Comparison of ENCODE assay signal across 16 cellular contexts in the genomic region with DNA sequence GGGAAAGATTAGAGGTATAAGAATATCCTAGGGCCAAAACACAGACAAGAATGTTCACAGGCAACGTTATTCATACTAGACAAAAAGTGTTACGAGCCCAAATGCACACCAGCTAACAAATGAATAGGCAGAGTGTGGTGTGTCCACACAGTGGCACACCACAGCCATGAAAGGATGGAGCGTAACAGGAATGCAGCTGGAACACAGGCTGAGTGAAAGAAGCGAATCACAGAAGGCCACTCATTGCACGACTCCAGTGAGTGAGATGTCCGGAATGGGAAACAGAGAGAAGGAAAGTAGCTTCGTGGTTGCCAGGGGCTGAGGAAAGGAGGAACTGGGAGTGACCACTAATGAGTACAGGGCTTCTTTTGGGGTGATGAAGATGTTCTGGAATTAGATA.
DNase-seq lines count a peak whose midpoint lies in the region; ATAC-seq and TF ChIP-seq lines count a peak whose summit lies in the region.
"Had no signal": no experiment of that assay in that cellular context is flagged by ENCODE, and none has a peak within 500 bp of the region (broad histone marks: within the 10 kb centered on the region; RNA-seq: fewer than 3 reads in every experiment).

No MANE protein-coding gene starts in this region.

- no peak overlapping the region for H2BK120ac ChIP-seq in neuronal stem cell (ENCODE audit: low read depth, low read length)

- H2AFZ ChIP-seq in neuronal stem cell (ENCODE audit: low read length) (no peak overlapping the region), SK-N-SH (ENCODE audit: low read depth) (no peak overlapping the region)
- H2AFZ ChIP-seq: GM23338 had no signal

- no peak overlapping the region for H3K4ac ChIP-seq in neuronal stem cell (ENCODE audit: low read length)

- H3K27me3 ChIP-seq in endodermal cell (ENCODE audit: control insufficient read depth, insufficient read depth, low read length, poor library complexity, severe bottlenecking) = no peaks in the 10 kb centered on the region
- no peaks in the 10 kb centered on the region for H3K27me3 ChIP-seq in neuronal stem cell (ENCODE audit: control insufficient read depth in 3 of 3, insufficient read depth in 3 of 3, low read depth in 1 of 3, low read length in 3 of 3)
- H3K27me3 ChIP-seq in SK-N-SH (ENCODE audit: insufficient read depth) = no peaks in the 10 kb centered on the region

- TF ChIP-seq CTCF in AG09309 (IDR thresholded peaks at IDR 0.05; ENCODE audit: control insufficient read depth, insufficient read depth, low read depth, low read length, missing control alignments) (no peak), endodermal cell (conservative IDR thresholded peaks at IDR 0.05) (no peak), SK-N-SH (IDR thresholded peaks at IDR 0.05) (no peak)

- POLR2A ChIA-PET in SK-N-SH (lab: Yijun Ruan, JAX) = no interaction called here

- H3K36me3 ChIP-seq in endodermal cell (ENCODE audit: control insufficient read depth, insufficient read depth, low read length) (peaks cover 4% of the 10 kb centered on the region), neuronal stem cell (replicated peaks in 1 of 2; ENCODE audit: control insufficient read depth in 2 of 2, insufficient read depth in 2 of 2, low read length in 2 of 2) (peaks cover 0 to 16% of the 10 kb centered on the region in 2 donors), SK-N-SH (replicated peaks in 1 of 2; ENCODE audit: control insufficient read depth in 1 of 2, insufficient read depth in 2 of 2, low read length in 1 of 2) (peaks cover 0 to 63% of the 10 kb centered on the region in 2 experiments)
- H3K36me3 ChIP-seq: prostate gland had no signal

- peaks cover 23% of the 10 kb centered on the region for H4K20me1 ChIP-seq in SK-N-SH (ENCODE audit: insufficient read depth)

- ATAC-seq in HG02938 (IDR thresholded peaks at IDR 0.05; ENCODE audit: unreplicated experiment) = no peak
- ATAC-seq in GM19324 (IDR thresholded peaks at IDR 0.05; ENCODE audit: low FRiP score, unreplicated experiment) = no peak
- ATAC-seq: GM23338, left colon had no signal

- no peak overlapping the region for H2BK15ac ChIP-seq in neuronal stem cell (ENCODE audit: low read length)

- no peaks in the 10 kb centered on the region for H3K36me3 Mint-ChIP-seq in endodermal cell (ENCODE audit: low read depth)

- no peak overlapping the region for H3K14ac ChIP-seq in neuronal stem cell (ENCODE audit: low read length)

- WGBS in endodermal cell (ENCODE audit: insufficient coverage in 1 of 2, insufficient read length in 1 of 2), 2 experiments = 84 to 94% methylated on average over 7 of the region's 7 CpGs
- WGBS in neuronal stem cell (ENCODE audit: extremely low coverage in 2 of 2, insufficient read length in 2 of 2, insufficient replicate concordance in 1 of 2), 2 donors = no CpG with 5 or more reads among the region's 7 CpGs
- 89% methylated on average over 7 of the region's 7 CpGs for WGBS in SK-N-SH (ENCODE audit: low lambda C conversion rate)

- peak overlapping the region; percentile 9 for H3K18ac ChIP-seq in neuronal stem cell (ENCODE audit: low read length)

- peaks cover 12% of the 10 kb centered on the region for H3K4me1 ChIP-seq in endodermal cell (ENCODE audit: control insufficient read depth, insufficient read depth, low read length)
- H3K4me1 ChIP-seq in neuronal stem cell (ENCODE audit: control insufficient read depth in 2 of 2, insufficient read depth in 1 of 2, low read depth in 1 of 2, low read length in 2 of 2) = peaks cover 38 to 49% of the 10 kb centered on the region in 2 donors
- peaks cover 10 to 14% of the 10 kb centered on the region in 2 experiments; a peak in 3 of 4 replicates for H3K4me1 ChIP-seq in SK-N-SH (ENCODE audit: control insufficient read depth in 1 of 2, insufficient read depth in 2 of 2, low read depth in 1 of 2, low read length in 1 of 2)
- H3K4me1 ChIP-seq: prostate gland had no signal

- no peak; the same call in 1 of the 2 replicates for TF ChIP-seq RAD21 in SK-N-SH (IDR thresholded peaks at IDR 0.05; ENCODE audit: low read length)

- no peak overlapping the region for H3K4me3 Mint-ChIP-seq in endodermal cell
- H3K4me3 Mint-ChIP-seq: activated CD4-positive, alpha-beta memory T cell treated with anti-CD3 and anti-CD28 coated beads, Interleukin-2, amount 10 ng/mL, durations not matched to agents 7 days and 5 days; activated T-helper 1 cell treated with anti-CD3 and anti-CD28 coated beads, Interleukin-12 subunit alpha, Interleukin-12 subunit beta, Interleukin-2, Interleukin-4 antibody, amounts not matched to agents 30 ng/mL and 10 ng/mL and 1 ng/mL, durations not matched to agents 14 hours and 24 hours and 36 hours; dendritic cell treated with granulocyte-macrophage colony-stimulating factor and Interleukin-4, amounts not matched to agents 40 ng/mL and 50 ng/mL, for 4 days; GM23338 had no signal

- H2BK5ac ChIP-seq in neuronal stem cell (ENCODE audit: low read length) = no peak overlapping the region

- no peak overlapping the region for H4K91ac ChIP-seq in neuronal stem cell (ENCODE audit: low read depth, low read length, poor library complexity)

- no peaks in the 10 kb centered on the region for H3K9me2 ChIP-seq in SK-N-SH

- DNase-seq in AG09309 (ENCODE audit: low read depth) (peak; percentile 63), NCI-H69 (lab: John Stamatoyannopoulos, UW) (peak; percentile 53), endodermal cell (no peak), neuronal stem cell (ENCODE audit: low spot score) (peak; percentile 15), NCI-H1930 (lab: John Stamatoyannopoulos, UW) (no peak), SK-N-SH (no peak)
- DNase-seq: activated CD4-positive, alpha-beta memory T cell treated with anti-CD3 and anti-CD28 coated beads, Interleukin-2, amount 10 ng/mL, durations not matched to agents 7 days and 5 days; hippocampal formation; NCI-H1048 had no signal

- peaks cover 7% of the 10 kb centered on the region for H3K79me1 ChIP-seq in neuronal stem cell (ENCODE audit: low read depth, low read length)

- H3K4me1 Mint-ChIP-seq in endodermal cell = peaks cover 35% of the 10 kb centered on the region
- H3K4me1 Mint-ChIP-seq: activated CD4-positive, alpha-beta memory T cell treated with anti-CD3 and anti-CD28 coated beads, Interleukin-2, amount 10 ng/mL, durations not matched to agents 7 days and 5 days had no signal

- H2AK5ac ChIP-seq in neuronal stem cell (ENCODE audit: low read depth, low read length) = no peak overlapping the region

- no peak overlapping the region for H3K23ac ChIP-seq in neuronal stem cell (ENCODE audit: low read depth, low read length, poor library complexity)

- H3K4me2 ChIP-seq in neuronal stem cell (ENCODE audit: insufficient read depth, low read length, poor library complexity, severe bottlenecking) = no peak overlapping the region
- no peak overlapping the region for H3K4me2 ChIP-seq in SK-N-SH
- H3K4me2 ChIP-seq: GM23338 had no signal

- no peaks in the 10 kb centered on the region for H3K9me3 ChIP-seq in endodermal cell (ENCODE audit: control insufficient read depth, low read length)
- H3K9me3 ChIP-seq in neuronal stem cell (replicated peaks in 1 of 2; ENCODE audit: control insufficient read depth in 2 of 2, insufficient read depth in 1 of 2, low read depth in 1 of 2, low read length in 2 of 2) = no peaks in the 10 kb centered on the region
- no peaks in the 10 kb centered on the region for H3K9me3 ChIP-seq in SK-N-SH
- H3K9me3 ChIP-seq: prostate gland had no signal

- H3K27me3 Mint-ChIP-seq in endodermal cell (ENCODE audit: insufficient read depth) = no peaks in the 10 kb centered on the region
- H3K27me3 Mint-ChIP-seq: activated CD4-positive, alpha-beta memory T cell treated with anti-CD3 and anti-CD28 coated beads, Interleukin-2, amount 10 ng/mL, durations not matched to agents 7 days and 5 days; dendritic cell treated with granulocyte-macrophage colony-stimulating factor and Interleukin-4, amounts not matched to agents 40 ng/mL and 50 ng/mL, for 4 days had no signal

- H3K4me3 ChIP-seq in AG09309 (ENCODE audit: control insufficient read depth, low read depth, low read length) (no peak overlapping the region), endodermal cell (ENCODE audit: low read length) (no peak overlapping the region), neuronal stem cell (ENCODE audit: low read length in 2 of 2) (no peak overlapping the region), SK-N-SH (ENCODE audit: low read depth in 2 of 2, low read length in 1 of 2) (no peak overlapping the region)
- H3K4me3 ChIP-seq: GM23338, prostate gland had no signal

- TF ChIP-seq EP300 in SK-N-SH (IDR thresholded peaks at IDR 0.05; ENCODE audit: borderline replicate concordance in 1 of 2, low read depth in 1 of 2, low read length in 1 of 2) = no peak

- no peak overlapping the region for H2BK12ac ChIP-seq in neuronal stem cell (ENCODE audit: low read length)

- H3K9ac ChIP-seq in endodermal cell (ENCODE audit: extremely low read depth, low read length, poor library complexity, severe bottlenecking) (no peak overlapping the region), neuronal stem cell (ENCODE audit: low read depth, low read length, poor library complexity) (peak overlapping the region; percentile 5), SK-N-SH (no peak overlapping the region)

- H3K27ac ChIP-seq in endodermal cell (ENCODE audit: low read depth, low read length) (peak overlapping the region; percentile 5), neuronal stem cell (replicated peaks; ENCODE audit: low read length) (no peak overlapping the region), SK-N-SH (ENCODE audit: low read depth in 2 of 2, low read length in 1 of 2) (no peak overlapping the region)
- H3K27ac ChIP-seq: prostate gland had no signal

- no peak overlapping the region for H4K8ac ChIP-seq in neuronal stem cell (ENCODE audit: low read depth, low read length)

- CTCF ChIA-PET in SK-N-SH (lab: Yijun Ruan, JAX) = interaction anchor here (1.1 to 2.0 kb wide), 3 partner anchors 9 to 117 kb away, joined by 3 to 8 read pairs (median 5); no protein-coding TSS in a partner anchor

- no peak overlapping the region for H3K27ac Mint-ChIP-seq in endodermal cell
- H3K27ac Mint-ChIP-seq: activated CD4-positive, alpha-beta memory T cell treated with anti-CD3 and anti-CD28 coated beads, Interleukin-2, amount 10 ng/mL, durations not matched to agents 7 days and 5 days; activated T-helper 1 cell treated with anti-CD3 and anti-CD28 coated beads, Interleukin-12 subunit alpha, Interleukin-12 subunit beta, Interleukin-2, Interleukin-4 antibody, amounts not matched to agents 30 ng/mL and 10 ng/mL and 1 ng/mL, durations not matched to agents 14 hours and 24 hours and 36 hours; dendritic cell treated with granulocyte-macrophage colony-stimulating factor and Interleukin-4, amounts not matched to agents 40 ng/mL and 50 ng/mL, for 4 days; GM23338 had no signal

- peaks cover 16% of the 10 kb centered on the region for H3F3A ChIP-seq in SK-N-SH (replicated peaks; ENCODE audit: insufficient read depth)

- no peaks in the 10 kb centered on the region for H3K9me3 Mint-ChIP-seq in endodermal cell
- H3K9me3 Mint-ChIP-seq: activated CD4-positive, alpha-beta memory T cell treated with anti-CD3 and anti-CD28 coated beads, Interleukin-2, amount 10 ng/mL, durations not matched to agents 7 days and 5 days; activated T-helper 1 cell treated with anti-CD3 and anti-CD28 coated beads, Interleukin-12 subunit alpha, Interleukin-12 subunit beta, Interleukin-2, Interleukin-4 antibody, amounts not matched to agents 30 ng/mL and 10 ng/mL and 1 ng/mL, durations not matched to agents 14 hours and 24 hours and 36 hours; dendritic cell treated with granulocyte-macrophage colony-stimulating factor and Interleukin-4, amounts not matched to agents 40 ng/mL and 50 ng/mL, for 4 days; GM23338 had no signal

- H3K79me2 ChIP-seq in SK-N-SH (ENCODE audit: insufficient read depth) = no peaks in the 10 kb centered on the region

Comparison
In these comparisons a context has a peak if more than half of its experiments do, and no peak if none do; other contexts are left out.
1. DNase-seq: peak in AG09309 (single experiment), NCI-H69 (single experiment) and neuronal stem cell (single experiment); none in endodermal cell (single experiment), NCI-H1930 (0 of 2) and SK-N-SH (single experiment).